In the genomic region with DNA sequence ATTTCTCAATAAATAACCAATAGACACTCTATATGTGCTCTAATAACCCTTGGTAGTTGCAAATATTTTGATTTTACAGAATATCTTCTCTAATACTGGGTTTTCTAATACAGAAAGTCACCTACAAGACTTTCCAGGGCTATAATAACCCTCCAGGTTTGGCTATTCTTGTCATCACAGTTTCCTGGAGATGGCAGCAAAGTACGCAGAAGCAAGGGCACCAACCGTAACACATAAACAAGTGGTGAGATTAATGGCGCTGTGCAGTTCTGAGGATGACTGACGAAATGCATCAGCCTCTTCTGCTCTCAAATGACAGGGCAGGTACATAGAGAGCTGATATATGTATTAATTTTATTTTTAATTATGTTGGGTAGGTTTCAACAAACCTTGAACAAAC, we compare ENCODE assay signal across 8 cellular contexts.
DNase-seq lines count a peak whose midpoint lies in the region; ATAC-seq, FAIRE-seq and TF ChIP-seq lines count a peak whose summit lies in the region.

No MANE protein-coding gene starts in this region.

- no peaks in the 10 kb centered on the region for H3K4me1 Mint-ChIP-seq in activated CD8-positive, alpha-beta T cell treated with anti-CD3 and anti-CD28 coated beads for 36 hours (ENCODE audit: low read depth)
- no peaks in the 10 kb centered on the region for H3K4me1 Mint-ChIP-seq in glutamatergic neuron (ENCODE audit: low read depth, unreplicated experiment)

- CTCF ChIA-PET in activated CD8-positive, alpha-beta T cell treated with anti-CD3 and anti-CD28 coated beads for 36 hours (lab: Charles Lee) = no interaction called here

- H3K4me1 ChIP-seq in pancreas = no peaks in the 10 kb centered on the region

- peaks cover 2% of the 10 kb centered on the region for H3K27me3 Mint-ChIP-seq in activated CD8-positive, alpha-beta T cell treated with anti-CD3 and anti-CD28 coated beads for 36 hours
- H3K27me3 Mint-ChIP-seq in glutamatergic neuron (ENCODE audit: unreplicated experiment) = no peaks in the 10 kb centered on the region

- TF ChIP-seq CTCF in pancreas (IDR thresholded peaks at IDR 0.05) (no peak), glutamatergic neuron (IDR thresholded peaks at IDR 0.05; ENCODE audit: partially characterized antibody, unreplicated experiment) (no peak)
- no peak for TF ChIP-seq CTCF in activated CD8-positive, alpha-beta T cell treated with anti-CD3 and anti-CD28 coated beads for 36 hours (IDR thresholded peaks at IDR 0.05)

- DNase-seq in NCI-H460 (ENCODE audit: extremely low read depth, low read depth) = peak; percentile 45
- peak; percentile 26 to 43 for DNase-seq in dermis microvascular lymphatic vessel endothelial cell (ENCODE audit: low read depth in 2 of 2)
- DNase-seq in pancreas = no peak
- no peak for DNase-seq in NCI-H187 treated with DMSO at 0.1 percent for 48 hours (lab: John Stamatoyannopoulos, UW)
- DNase-seq in activated CD8-positive, alpha-beta T cell treated with anti-CD3 and anti-CD28 coated beads for 36 hours = no peak
- no peak for DNase-seq in Kasumi-1 (lab: John Stamatoyannopoulos, UW)
- DNase-seq in glutamatergic neuron = no peak

- no peaks in the 10 kb centered on the region for H3K9me3 Mint-ChIP-seq in activated CD8-positive, alpha-beta T cell treated with anti-CD3 and anti-CD28 coated beads for 36 hours
- no peaks in the 10 kb centered on the region for H3K9me3 Mint-ChIP-seq in glutamatergic neuron (ENCODE audit: unreplicated experiment)

- no peak overlapping the region for H3K27ac Mint-ChIP-seq in activated CD8-positive, alpha-beta T cell treated with anti-CD3 and anti-CD28 coated beads for 36 hours
- H3K27ac Mint-ChIP-seq in glutamatergic neuron (ENCODE audit: unreplicated experiment) = no peak overlapping the region

- ATAC-seq in GM18873 (IDR thresholded peaks at IDR 0.05; ENCODE audit: low FRiP score, unreplicated experiment) (peak; percentile 69), pancreas (peak in 3 of 4 donors; percentile 45 to 72 (median 57))
- ATAC-seq in activated CD8-positive, alpha-beta T cell treated with anti-CD3 and anti-CD28 coated beads for 36 hours = no peak

- no peaks in the 10 kb centered on the region for H3K27me3 ChIP-seq in pancreas

- POLR2A ChIA-PET in activated CD8-positive, alpha-beta T cell treated with anti-CD3 and anti-CD28 coated beads for 36 hours (lab: Charles Lee) = no interaction called here

- no peaks in the 10 kb centered on the region for H3K9me3 ChIP-seq in pancreas

- no peak overlapping the region for H3K4me3 Mint-ChIP-seq in activated CD8-positive, alpha-beta T cell treated with anti-CD3 and anti-CD28 coated beads for 36 hours
- no peak overlapping the region for H3K4me3 Mint-ChIP-seq in glutamatergic neuron (ENCODE audit: unreplicated experiment)

- no peak for FAIRE-seq in pancreas (lab: Jason Lieb, UNC)

- H3K36me3 Mint-ChIP-seq in activated CD8-positive, alpha-beta T cell treated with anti-CD3 and anti-CD28 coated beads for 36 hours (ENCODE audit: low read depth) = no peaks in the 10 kb centered on the region
- H3K36me3 Mint-ChIP-seq in glutamatergic neuron (ENCODE audit: unreplicated experiment) = no peaks in the 10 kb centered on the region

- H3K36me3 ChIP-seq in pancreas = no peaks in the 10 kb centered on the region

- intact Hi-C loops in pancreas (cut with DNase I) = no loop called here
- intact Hi-C loops in activated CD8-positive, alpha-beta T cell treated with anti-CD3 and anti-CD28 coated beads for 36 hours (cut with micrococcal nuclease) = no loop called here

- H3K27ac ChIP-seq in pancreas = no peak overlapping the region

- WGBS in pancreas, 2 donors = 37 to 41% methylated on average over 4 of the region's 4 CpGs

- H3K4me3 ChIP-seq in pancreas = no peak overlapping the region

Comparison
In these comparisons a context has a peak if more than half of its experiments do, and no peak if none do; other contexts are left out.
1. DNase-seq: peak in NCI-H460 (single experiment) and dermis microvascular lymphatic vessel endothelial cell (2 of 2); none in pancreas (0 of 6), NCI-H187 treated with DMSO at 0.1 percent for 48 hours (single experiment), activated CD8-positive, alpha-beta T cell treated with anti-CD3 and anti-CD28 coated beads for 36 hours (single experiment), Kasumi-1 (0 of 2) and glutamatergic neuron (single experiment).